Comparison of ENCODE assay signal across 1 cellular context in the genomic region with DNA sequence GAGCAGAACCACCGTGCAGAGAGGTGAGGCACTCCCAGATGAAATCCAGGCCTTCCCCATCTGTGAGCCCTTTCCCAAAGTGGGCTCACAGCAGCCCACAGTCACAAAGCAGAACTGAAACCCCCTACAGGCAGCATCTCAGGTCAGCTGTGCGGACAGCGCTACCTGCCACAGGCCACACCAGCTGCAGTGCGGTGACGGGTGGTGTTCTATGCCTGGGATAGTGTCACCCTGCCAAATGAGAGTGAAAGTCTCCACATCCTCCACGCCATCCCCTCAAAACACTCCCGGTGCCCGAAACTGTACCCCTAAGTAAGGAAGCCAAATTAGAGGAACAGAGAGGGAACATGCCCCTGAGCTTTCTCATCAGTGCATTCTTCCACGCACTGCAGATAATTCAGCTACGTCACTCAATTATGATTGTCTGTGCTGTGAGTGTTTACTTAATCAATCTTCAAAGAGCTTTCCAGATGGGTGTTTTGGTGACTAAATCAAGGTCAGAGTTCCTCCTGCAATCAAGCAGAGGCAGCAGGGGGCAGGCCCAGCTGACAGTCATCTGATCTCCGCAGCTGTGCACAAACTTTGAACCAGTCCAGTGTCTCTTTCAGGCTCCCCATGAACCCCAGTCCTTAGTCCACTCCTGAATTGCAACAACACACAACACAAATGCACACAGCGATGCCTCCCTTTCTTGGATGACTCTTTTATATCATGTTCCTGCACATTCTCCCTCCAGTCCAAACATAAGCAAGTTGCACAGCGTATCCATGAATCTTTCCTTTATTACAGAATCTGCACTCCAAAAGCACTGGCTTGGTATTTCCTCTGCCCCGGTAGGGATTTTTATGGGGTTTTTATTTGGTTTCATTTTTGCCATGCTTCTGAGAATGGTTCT.
TF ChIP-seq lines count a peak whose summit lies in the region.

No MANE protein-coding gene starts in this region.

TF ChIP-seq in A549, 52 proteins besides CTCF, POLR2A, EP300 and RAD21 (continued from another document):
- TF ChIP-seq HOXA7 (CRISPR knock-in tag; IDR thresholded peaks at IDR 0.05) (0 out of 2 replicates have a peak, but pooled peaks have one; percentile 14), HOXB13 (CRISPR knock-in tag; IDR thresholded peaks at IDR 0.05; ENCODE audit: low read depth) (peak; percentile 20; the same call in 1 of the 2 replicates), RNF2 (IDR thresholded peaks at IDR 0.05; ENCODE audit: borderline replicate concordance, low read depth) (no peak), MYC (IDR thresholded peaks at IDR 0.05; ENCODE audit: borderline replicate concordance, low read length) (no peak), FOSB (CRISPR knock-in tag; IDR thresholded peaks at IDR 0.05) (no peak), RFX5 (IDR thresholded peaks at IDR 0.05) (no peak), MAFK (IDR thresholded peaks at IDR 0.05; ENCODE audit: partially characterized antibody) (peak; percentile 23), CEBPB (IDR thresholded peaks at IDR 0.05) (peak; percentile 28 to 74; a peak in 2 of 4 replicates), ESRRA (IDR thresholded peaks at IDR 0.05; ENCODE audit: borderline replicate concordance, low read length) (no peak), HEYL (CRISPR knock-in tag; IDR thresholded peaks at IDR 0.05) (no peak), ZNF302 (CRISPR knock-in tag; IDR thresholded peaks at IDR 0.05) (no peak), PHF8 (IDR thresholded peaks at IDR 0.05; ENCODE audit: borderline replicate concordance, low read depth) (no peak), ZFP36 (IDR thresholded peaks at IDR 0.05; ENCODE audit: borderline replicate concordance, partially characterized antibody) (no peak), NR3C1 (IDR thresholded peaks at IDR 0.05) (no peak), KDM1A (IDR thresholded peaks at IDR 0.05; ENCODE audit: low read depth) (no peak)
- TF ChIP-seq, protein P1, sequence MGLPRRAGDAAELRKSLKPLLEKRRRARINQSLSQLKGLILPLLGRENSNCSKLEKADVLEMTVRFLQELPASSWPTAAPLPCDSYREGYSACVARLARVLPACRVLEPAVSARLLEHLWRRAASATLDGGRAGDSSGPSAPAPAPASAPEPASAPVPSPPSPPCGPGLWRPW (IDR thresholded peaks at IDR 0.05), result no peak
- TF ChIP-seq, protein P2, sequence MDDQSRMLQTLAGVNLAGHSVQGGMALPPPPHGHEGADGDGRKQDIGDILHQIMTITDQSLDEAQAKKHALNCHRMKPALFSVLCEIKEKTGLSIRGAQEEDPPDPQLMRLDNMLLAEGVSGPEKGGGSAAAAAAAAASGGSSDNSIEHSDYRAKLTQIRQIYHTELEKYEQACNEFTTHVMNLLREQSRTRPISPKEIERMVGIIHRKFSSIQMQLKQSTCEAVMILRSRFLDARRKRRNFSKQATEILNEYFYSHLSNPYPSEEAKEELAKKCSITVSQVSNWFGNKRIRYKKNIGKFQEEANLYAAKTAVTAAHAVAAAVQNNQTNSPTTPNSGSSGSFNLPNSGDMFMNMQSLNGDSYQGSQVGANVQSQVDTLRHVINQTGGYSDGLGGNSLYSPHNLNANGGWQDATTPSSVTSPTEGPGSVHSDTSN (IDR thresholded peaks at IDR 0.05), result peak; percentile 80
- TF ChIP-seq, protein P3, sequence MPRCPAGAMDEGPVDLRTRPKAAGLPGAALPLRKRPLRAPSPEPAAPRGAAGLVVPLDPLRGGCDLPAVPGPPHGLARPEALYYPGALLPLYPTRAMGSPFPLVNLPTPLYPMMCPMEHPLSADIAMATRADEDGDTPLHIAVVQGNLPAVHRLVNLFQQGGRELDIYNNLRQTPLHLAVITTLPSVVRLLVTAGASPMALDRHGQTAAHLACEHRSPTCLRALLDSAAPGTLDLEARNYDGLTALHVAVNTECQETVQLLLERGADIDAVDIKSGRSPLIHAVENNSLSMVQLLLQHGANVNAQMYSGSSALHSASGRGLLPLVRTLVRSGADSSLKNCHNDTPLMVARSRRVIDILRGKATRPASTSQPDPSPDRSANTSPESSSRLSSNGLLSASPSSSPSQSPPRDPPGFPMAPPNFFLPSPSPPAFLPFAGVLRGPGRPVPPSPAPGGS (IDR thresholded peaks at IDR 0.05), result peak; percentile 72; the same call in 1 of the 3 replicates
- TF ChIP-seq, protein P4, sequence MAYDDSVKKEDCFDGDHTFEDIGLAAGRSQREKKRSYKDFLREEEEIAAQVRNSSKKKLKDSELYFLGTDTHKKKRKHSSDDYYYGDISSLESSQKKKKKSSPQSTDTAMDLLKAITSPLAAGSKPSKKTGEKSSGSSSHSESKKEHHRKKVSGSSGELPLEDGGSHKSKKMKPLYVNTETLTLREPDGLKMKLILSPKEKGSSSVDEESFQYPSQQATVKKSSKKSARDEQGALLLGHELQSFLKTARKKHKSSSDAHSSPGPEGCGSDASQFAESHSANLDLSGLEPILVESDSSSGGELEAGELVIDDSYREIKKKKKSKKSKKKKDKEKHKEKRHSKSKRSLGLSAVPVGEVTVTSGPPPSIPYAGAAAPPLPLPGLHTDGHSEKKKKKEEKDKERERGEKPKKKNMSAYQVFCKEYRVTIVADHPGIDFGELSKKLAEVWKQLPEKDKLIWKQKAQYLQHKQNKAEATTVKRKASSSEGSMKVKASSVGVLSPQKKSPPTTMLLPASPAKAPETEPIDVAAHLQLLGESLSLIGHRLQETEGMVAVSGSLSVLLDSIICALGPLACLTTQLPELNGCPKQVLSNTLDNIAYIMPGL (CRISPR knock-in tag; IDR thresholded peaks at IDR 0.05; ENCODE audit: borderline replicate concordance), result no peak
- TF ChIP-seq, protein P5, sequence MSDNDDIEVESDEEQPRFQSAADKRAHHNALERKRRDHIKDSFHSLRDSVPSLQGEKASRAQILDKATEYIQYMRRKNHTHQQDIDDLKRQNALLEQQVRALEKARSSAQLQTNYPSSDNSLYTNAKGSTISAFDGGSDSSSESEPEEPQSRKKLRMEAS (IDR thresholded peaks at IDR 0.05), result peak; percentile 64
